ENCODE assay signal across 24 cellular contexts in genomic region chr9:89669361-89669842, GRCh38.
DNase-seq lines count a peak whose midpoint lies in the region; ATAC-seq and TF ChIP-seq lines count a peak whose summit lies in the region.
"Had no signal": no experiment of that assay in that cellular context is flagged by ENCODE, and none has a peak within 500 bp of the region (broad histone marks: within the 10 kb centered on the region; RNA-seq: fewer than 3 reads in every experiment).

No MANE protein-coding gene starts in this region.

- intact Hi-C loops in CD8-positive, alpha-beta T cell (cut with DNase I, micrococcal nuclease), result no loop called here

- ATAC-seq in left lobe of liver (peak; percentile 56), HG02642 (IDR thresholded peaks at IDR 0.05; ENCODE audit: poor library complexity, unreplicated experiment) (no peak), upper lobe of left lung (ENCODE audit: low FRiP score in 2 of 2) (no peak)
- no peak for ATAC-seq in CD8-positive, alpha-beta T cell
- ATAC-seq: GM23338 had no signal

- H3K27ac ChIP-seq in neuronal stem cell (replicated peaks; ENCODE audit: low read length) (no peak overlapping the region), upper lobe of left lung (peak overlapping the region in 2 of 4 donors; percentile 68 to 87)
- H3K27ac ChIP-seq in CD8-positive, alpha-beta T cell (ENCODE audit: low read depth, low read length), result no peak overlapping the region
- H3K27ac ChIP-seq: HL-60, KMS-11, SJSA1 had no signal

- H3K9me3 ChIP-seq in neuronal stem cell (replicated peaks in 1 of 2; ENCODE audit: control insufficient read depth in 2 of 2, insufficient read depth in 1 of 2, low read depth in 1 of 2, low read length in 2 of 2) (peaks cover 0 to 5% of the 10 kb centered on the region in 2 donors), upper lobe of left lung (no peaks in the 10 kb centered on the region)
- no peaks in the 10 kb centered on the region for H3K9me3 ChIP-seq in CD8-positive, alpha-beta T cell (ENCODE audit: low read length)
- H3K9me3 ChIP-seq: HAP-1, Peyer's patch, SJSA1 had no signal

- DNase-seq in SIG-M5 treated with dmso at 0.1 percent for 504 hours (lab: John Stamatoyannopoulos, UW; ENCODE audit: unreplicated experiment) (peak; percentile 25), SIG-M5 (lab: John Stamatoyannopoulos, UW) (no peak), left lobe of liver (ENCODE audit: low spot score) (peak; percentile 83), neuronal stem cell (ENCODE audit: low spot score) (no peak), upper lobe of left lung (no peak)
- no peak for DNase-seq in CD8-positive, alpha-beta T cell
- DNase-seq in activated T-cell treated with anti-CD3 and anti-CD28 coated beads, Interleukin-2, amount 50 U/mL, for 1 hour, result no peak
- DNase-seq: AML-193, DND-41, IMR-90, NCI-H1105 treated with DMSO at 0.1 percent for 48 hours, NCI-H2081, NCI-H2171, NCI-H345, NCI-H524, NCI-H774 had no signal

- H2BK5ac ChIP-seq in neuronal stem cell (ENCODE audit: low read length), result no peak overlapping the region

- no peaks in the 10 kb centered on the region for H3K4me1 Mint-ChIP-seq in CD8-positive, alpha-beta T cell (ENCODE audit: low read depth)
- H3K4me1 Mint-ChIP-seq: CD14-positive monocyte had no signal

- H3K23ac ChIP-seq in neuronal stem cell (ENCODE audit: low read depth, low read length, poor library complexity), result no peak overlapping the region

- H2BK120ac ChIP-seq in neuronal stem cell (ENCODE audit: low read depth, low read length), result no peak overlapping the region

- H3K36me3 ChIP-seq in neuronal stem cell (replicated peaks in 1 of 2; ENCODE audit: control insufficient read depth in 2 of 2, insufficient read depth in 2 of 2, low read length in 2 of 2) (no peaks in the 10 kb centered on the region), upper lobe of left lung (no peaks in the 10 kb centered on the region)
- H3K36me3 ChIP-seq in CD8-positive, alpha-beta T cell (ENCODE audit: insufficient read depth, low read length), result no peaks in the 10 kb centered on the region
- H3K36me3 ChIP-seq: HAP-1, Peyer's patch, SJSA1 had no signal

- H3K79me1 ChIP-seq in neuronal stem cell (ENCODE audit: low read depth, low read length), result no peaks in the 10 kb centered on the region

- H2BK15ac ChIP-seq in neuronal stem cell (ENCODE audit: low read length), result peak overlapping the region; percentile 10

- H3K9me3 Mint-ChIP-seq in CD8-positive, alpha-beta T cell, result peaks cover 2% of the 10 kb centered on the region

- no peak overlapping the region for H3K4me2 ChIP-seq in neuronal stem cell (ENCODE audit: insufficient read depth, low read length, poor library complexity, severe bottlenecking)
- H3K4me2 ChIP-seq: GM23338, KMS-11 had no signal

- H3K27ac Mint-ChIP-seq in CD8-positive, alpha-beta T cell, result no peak overlapping the region
- H3K27ac Mint-ChIP-seq: CD14-positive monocyte, GM23338 had no signal

- H3K18ac ChIP-seq in neuronal stem cell (ENCODE audit: low read length), result peak overlapping the region; percentile 15

- H4K91ac ChIP-seq in neuronal stem cell (ENCODE audit: low read depth, low read length, poor library complexity), result no peak overlapping the region

- H3K27me3 ChIP-seq in neuronal stem cell (ENCODE audit: control insufficient read depth in 3 of 3, insufficient read depth in 3 of 3, low read depth in 1 of 3, low read length in 3 of 3) (peaks cover 0 to 14% (median 14%) of the 10 kb centered on the region in 3 experiments), upper lobe of left lung (no peaks in the 10 kb centered on the region)
- H3K27me3 ChIP-seq in CD8-positive, alpha-beta T cell (ENCODE audit: insufficient read depth, low read length), result no peaks in the 10 kb centered on the region
- H3K27me3 ChIP-seq: Peyer's patch, SJSA1 had no signal

- H2AK5ac ChIP-seq in neuronal stem cell (ENCODE audit: low read depth, low read length), result no peak overlapping the region

- H4K8ac ChIP-seq in neuronal stem cell (ENCODE audit: low read depth, low read length), result no peak overlapping the region

- H3K9ac ChIP-seq in neuronal stem cell (ENCODE audit: low read depth, low read length, poor library complexity), result no peak overlapping the region
- H3K9ac ChIP-seq: KMS-11 had no signal

- TF ChIP-seq EP300 in upper lobe of left lung (IDR thresholded peaks at IDR 0.05), result no peak

- no peak for TF ChIP-seq CTCF in upper lobe of left lung (IDR thresholded peaks at IDR 0.05)
- no peak for TF ChIP-seq CTCF in CD8-positive, alpha-beta T cell (IDR thresholded peaks at IDR 0.05)

- H3K4me3 ChIP-seq in neuronal stem cell (ENCODE audit: low read length in 2 of 2), result no peak overlapping the region
- no peak overlapping the region for H3K4me3 ChIP-seq in upper lobe of left lung
- no peak overlapping the region for H3K4me3 ChIP-seq in CD8-positive, alpha-beta T cell (ENCODE audit: low read depth, low read length)
- H3K4me3 ChIP-seq: GM23338, HAP-1, Peyer's patch, SJSA1 had no signal

- H3K4me3 Mint-ChIP-seq in CD8-positive, alpha-beta T cell, result no peak overlapping the region
- H3K4me3 Mint-ChIP-seq: CD14-positive monocyte, GM23338 had no signal

- no peak overlapping the region for H3K14ac ChIP-seq in neuronal stem cell (ENCODE audit: low read length)

- H3K36me3 Mint-ChIP-seq in CD8-positive, alpha-beta T cell, result no peaks in the 10 kb centered on the region
- H3K36me3 Mint-ChIP-seq: CD14-positive monocyte had no signal

- no peak for TF ChIP-seq POLR2A in upper lobe of left lung (IDR thresholded peaks at IDR 0.05)

- peaks cover 3% of the 10 kb centered on the region for H3K27me3 Mint-ChIP-seq in CD8-positive, alpha-beta T cell (ENCODE audit: low read depth)

- POLR2A ChIA-PET in CD8-positive, alpha-beta T cell (lab: Charles Lee), result no interaction called here

- WGBS in neuronal stem cell (ENCODE audit: extremely low coverage in 2 of 2, insufficient read length in 2 of 2, insufficient replicate concordance in 1 of 2), 2 donors, result no CpG with 5 or more reads among the region's 2 CpGs
- 86 to 92% methylated on average over 2 of the region's 2 CpGs for WGBS in upper lobe of left lung, 2 donors

- CTCF ChIA-PET in CD8-positive, alpha-beta T cell (lab: Charles Lee), result no interaction called here

- no peak overlapping the region for H2AFZ ChIP-seq in neuronal stem cell (ENCODE audit: low read length)
- H2AFZ ChIP-seq: GM23338 had no signal

- no peak overlapping the region for H2BK12ac ChIP-seq in neuronal stem cell (ENCODE audit: low read length)

- no peak overlapping the region for H3K4ac ChIP-seq in neuronal stem cell (ENCODE audit: low read length)

- H3K4me1 ChIP-seq in neuronal stem cell (ENCODE audit: control insufficient read depth in 2 of 2, insufficient read depth in 1 of 2, low read depth in 1 of 2, low read length in 2 of 2) (peaks cover 5 to 15% of the 10 kb centered on the region in 2 donors), upper lobe of left lung (peaks cover 4 to 41% (median 24%) of the 10 kb centered on the region in 4 donors)
- H3K4me1 ChIP-seq in CD8-positive, alpha-beta T cell (ENCODE audit: insufficient read depth, low read length), result no peaks in the 10 kb centered on the region
- H3K4me1 ChIP-seq: SJSA1 had no signal

Comparison
In these comparisons a context has a peak if more than half of its experiments do, and no peak if none do; other contexts are left out.
1. DNase-seq: peak in SIG-M5 treated with dmso at 0.1 percent for 504 hours (single experiment) and left lobe of liver (single experiment); none in SIG-M5 (single experiment), neuronal stem cell (single experiment), upper lobe of left lung (0 of 2), CD8-positive, alpha-beta T cell (0 of 7) and activated T-cell treated with anti-CD3 and anti-CD28 coated beads, Interleukin-2, amount 50 U/mL, for 1 hour (single experiment).